ENCODE assay signal across 8 cellular contexts in the genomic region with DNA sequence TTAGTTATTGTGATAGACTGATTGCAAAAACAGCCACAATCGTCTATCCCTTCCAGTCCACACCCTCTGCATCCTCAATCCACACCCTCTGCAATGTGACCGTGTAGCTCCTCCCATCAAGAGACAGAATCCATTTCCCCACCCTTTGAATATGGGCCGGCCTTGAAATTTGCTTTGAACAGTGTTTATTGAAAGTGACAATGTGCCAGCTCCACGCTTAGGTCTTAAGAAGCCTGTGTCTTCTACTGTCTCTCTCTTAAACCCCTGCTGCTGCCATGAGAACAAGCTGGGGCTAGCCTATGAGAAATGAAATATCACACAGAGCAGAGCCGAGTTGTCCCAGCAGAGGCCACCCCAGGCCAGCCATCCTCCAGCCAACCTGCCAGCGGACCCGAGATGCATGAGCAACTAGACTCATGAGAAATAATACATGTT. TPM values are rescaled to one million over a fixed set of nuclear protein-coding genes. Genes with fewer than 3 reads are reported as not detected.
A peak's percentile ranks its signal among the peaks of the same experiment; 100 is the strongest.
DNase-seq lines count a peak whose midpoint lies in the region; ATAC-seq, FAIRE-seq and TF ChIP-seq lines count a peak whose summit lies in the region.

No MANE protein-coding gene starts in this region.

- H2BK120ac ChIP-seq in mesenchymal stem cell (ENCODE audit: low read depth, low read length): peak overlapping the region; percentile 86

- no peak overlapping the region for H3K9ac ChIP-seq in BLaER1
- H3K9ac ChIP-seq in mesenchymal stem cell (ENCODE audit: low read length): peak overlapping the region; percentile 79

- no peak overlapping the region for H3K4me3 ChIP-seq in BLaER1
- H3K4me3 ChIP-seq in MG63: no peak overlapping the region
- H3K4me3 ChIP-seq in cardiac fibroblast (replicated peaks in 1 of 2; ENCODE audit: low read depth in 2 of 2, low read length in 2 of 2): peak overlapping the region in 1 of 2 donors; percentile 44
- H3K4me3 ChIP-seq in mesenchymal stem cell (ENCODE audit: insufficient read depth in 1 of 2, low read depth in 1 of 2, low read length in 2 of 2): no peak overlapping the region

- peaks cover 71% of the 10 kb centered on the region for H3K4me1 ChIP-seq in BLaER1
- peaks cover 40% of the 10 kb centered on the region for H3K4me1 ChIP-seq in mesenchymal stem cell (ENCODE audit: control insufficient read depth, insufficient read depth, low read depth, low read length)

- H2BK15ac ChIP-seq in mesenchymal stem cell (ENCODE audit: low read depth, poor library complexity, severe bottlenecking): peak overlapping the region; percentile 9

- peak overlapping the region; percentile 21 to 75 for H2BK12ac ChIP-seq in mesenchymal stem cell (ENCODE audit: low read length in 2 of 2)

- H3K27ac ChIP-seq in BLaER1: no peak overlapping the region
- peak overlapping the region; percentile 96 for H3K27ac ChIP-seq in mesenchymal stem cell (ENCODE audit: low read length, poor library complexity, severe bottlenecking)

- H3K27me3 ChIP-seq in BLaER1 (no peaks in the 10 kb centered on the region), MG63 (no peaks in the 10 kb centered on the region), mesenchymal stem cell (ENCODE audit: control insufficient read depth in 1 of 2, insufficient read depth in 1 of 2, low read length in 2 of 2) (no peaks in the 10 kb centered on the region)

- peak overlapping the region; percentile 29 for H2AK5ac ChIP-seq in mesenchymal stem cell (ENCODE audit: low read length, severe bottlenecking)

- no peaks in the 10 kb centered on the region for H3K36me3 ChIP-seq in BLaER1
- H3K36me3 ChIP-seq in MG63: no peaks in the 10 kb centered on the region
- H3K36me3 ChIP-seq in mesenchymal stem cell (ENCODE audit: control insufficient read depth in 1 of 2, insufficient read depth in 2 of 2, low read depth in 1 of 2, low read length in 2 of 2): no peaks in the 10 kb centered on the region

- peak overlapping the region; percentile 86 for H4K91ac ChIP-seq in mesenchymal stem cell (ENCODE audit: low read length)

- H3K9me3 ChIP-seq in BLaER1: no peaks in the 10 kb centered on the region
- H3K9me3 ChIP-seq in MG63: peaks cover 6% of the 10 kb centered on the region
- H3K9me3 ChIP-seq in mesenchymal stem cell (ENCODE audit: control insufficient read depth, low read length): no peaks in the 10 kb centered on the region

- peak overlapping the region; percentile 66; the same call in 1 of the 2 replicates for H3K4me2 ChIP-seq in BLaER1
- H3K4me2 ChIP-seq in mesenchymal stem cell (ENCODE audit: low read length, poor library complexity, severe bottlenecking): no peak overlapping the region

- no peak overlapping the region for H3K14ac ChIP-seq in mesenchymal stem cell (ENCODE audit: low read length in 2 of 2)

- FAIRE-seq in HTR-8/SVneo (lab: Jason Lieb, UNC): no peak

- H2AFZ ChIP-seq in mesenchymal stem cell (ENCODE audit: low read depth, low read length): no peak overlapping the region

- peak overlapping the region; percentile 35 to 94 for H3K18ac ChIP-seq in mesenchymal stem cell (ENCODE audit: low read depth in 1 of 2, low read length in 2 of 2)

- peak; percentile 63 for DNase-seq in MG63
- DNase-seq in cardiac fibroblast (ENCODE audit: low read depth in 2 of 2): peak; percentile 65 to 93
- DNase-seq in mesenchymal stem cell: peak; percentile 88
- DNase-seq in stimulated activated CD4-positive, alpha-beta T cell treated with anti-CD3 and anti-CD28 coated beads, Interleukin-2, amount 100 ng/mL, for 24 hours: no peak
- no peak for DNase-seq in ecto neural progenitor cell (ENCODE audit: low spot score)
- DNase-seq in HTR-8/SVneo (ENCODE audit: insufficient read length, low spot score): no peak

- H3K23ac ChIP-seq in mesenchymal stem cell (ENCODE audit: low read length in 2 of 2): no peak overlapping the region

- 23% methylated on average over 5 of the region's 7 CpGs for WGBS in mesenchymal stem cell

- no peaks in the 10 kb centered on the region for H4K20me1 ChIP-seq in BLaER1

- H3K4ac ChIP-seq in mesenchymal stem cell (ENCODE audit: low read depth in 1 of 2, low read length in 2 of 2): peak overlapping the region; percentile 30 to 42

- peak; percentile 44 for TF ChIP-seq CTCF in cardiac fibroblast (IDR thresholded peaks at IDR 0.05; ENCODE audit: low read depth, low read length)

- H2BK5ac ChIP-seq in mesenchymal stem cell (ENCODE audit: low read depth, low read length, poor library complexity, severe bottlenecking): no peak overlapping the region

- no peak for ATAC-seq in GM19035 (IDR thresholded peaks at IDR 0.05; ENCODE audit: unreplicated experiment)

- H4K8ac ChIP-seq in mesenchymal stem cell (ENCODE audit: low read length): no peak overlapping the region

- no peaks in the 10 kb centered on the region for H3K79me1 ChIP-seq in mesenchymal stem cell (replicated peaks; ENCODE audit: low read length, poor library complexity, severe bottlenecking)

RNA-seq across cellular contexts. Expression of a gene that starts 22.3 kb away (rescaled TPM):
- total RNA-seq in MG63 (2014; rRNA removed; shearing (Covaris generic); ENCODE audit: low replicate concordance): 37.9 and 42.4 TPM in 2 replicates
- 96.9 TPM for polyA plus RNA-seq in mesenchymal stem cell (2013, experiment 1 of 2)
- 100 TPM for polyA plus RNA-seq in mesenchymal stem cell (2013, experiment 2 of 2)

Comparison
In these comparisons a context has a peak if more than half of its experiments do, and no peak if none do; other contexts are left out.
1. DNase-seq: peak in MG63 (single experiment), cardiac fibroblast (2 of 2) and mesenchymal stem cell (single experiment); none in stimulated activated CD4-positive, alpha-beta T cell treated with anti-CD3 and anti-CD28 coated beads, Interleukin-2, amount 100 ng/mL, for 24 hours (0 of 2), ecto neural progenitor cell (single experiment) and HTR-8/SVneo (single experiment).